Comparison of ENCODE assay signal across 10 cellular contexts in genomic region chr6:43180985-43181384, GRCh38. TPM values are rescaled to one million over a fixed set of nuclear protein-coding genes. Genes with fewer than 3 reads are reported as not detected.
DNase-seq lines count a peak whose midpoint lies in the region; ATAC-seq, FAIRE-seq and TF ChIP-seq lines count a peak whose summit lies in the region.
"Had no signal": no experiment of that assay in that cellular context is flagged by ENCODE, and none has a peak within 500 bp of the region (broad histone marks: within the 10 kb centered on the region; RNA-seq: fewer than 3 reads in every experiment).

No MANE protein-coding gene starts in this region.

- H3K4me1 ChIP-seq in A549 (peaks cover 13% of the 10 kb centered on the region; the same call in 2 of the 3 replicates), GM23248 (ENCODE audit: insufficient read depth) (peaks cover 17% of the 10 kb centered on the region), kidney (ENCODE audit: control insufficient read depth in 1 of 2, insufficient read depth in 1 of 2, low read depth in 1 of 2, low read length in 2 of 2) (peaks cover 5 to 16% of the 10 kb centered on the region in 2 donors), Peyer's patch (peaks cover 0 to 16% (median 3%) of the 10 kb centered on the region in 4 donors), HAP-1 (peaks cover 8% of the 10 kb centered on the region), lower lobe of right lung (peaks cover 34% of the 10 kb centered on the region), SJCRH30 (0 out of 2 replicates have a peak, but pooled peaks cover 2% of the 10 kb centered on the region)
- H3K4me1 ChIP-seq: foreskin keratinocyte had no signal

- H3K4me2 ChIP-seq in A549 (peak overlapping the region; percentile 93), GM23248 (ENCODE audit: unreplicated experiment) (peak overlapping the region; percentile 89)

- H3K27ac ChIP-seq in A549 (peak overlapping the region; percentile 84 to 97; a peak in 5 of 6 replicates), GM23248 (peak overlapping the region; percentile 51), kidney (ENCODE audit: low read depth in 2 of 2, low read length in 2 of 2) (no peak overlapping the region), Peyer's patch (no peak overlapping the region), lower lobe of right lung (no peak overlapping the region), SJCRH30 (no peak overlapping the region)

- POLR2A ChIA-PET in A549 (lab: Yijun Ruan, JAX) = no interaction called here
- POLR2A ChIA-PET in activated CD8-positive, alpha-beta T cell treated with anti-CD3 and anti-CD28 coated beads for 36 hours (lab: Charles Lee) = interaction anchor here (0.9 to 1.2 kb wide), 2 partner anchors 13 to 252 kb away, joined by 3 read pairs; partner anchors contain the start of gene CNPY3

- TF ChIP-seq POLR2A in A549 (IDR thresholded peaks at IDR 0.05; ENCODE audit: low read length) (no peak), Peyer's patch (IDR thresholded peaks at IDR 0.05) (no peak)

- H3K27me3 ChIP-seq in GM23248 (replicated peaks; ENCODE audit: insufficient read depth) = no peaks in the 10 kb centered on the region
- H3K27me3 ChIP-seq in Peyer's patch = no peaks in the 10 kb centered on the region
- H3K27me3 ChIP-seq in HAP-1 (ENCODE audit: low read depth) = no peaks in the 10 kb centered on the region
- no peaks in the 10 kb centered on the region for H3K27me3 ChIP-seq in lower lobe of right lung (ENCODE audit: low read depth)
- H3K27me3 ChIP-seq in SJCRH30 = no peaks in the 10 kb centered on the region
- H3K27me3 ChIP-seq: foreskin keratinocyte had no signal

- H2AFZ ChIP-seq in GM23248 = no peak overlapping the region; the same call in 1 of the 2 replicates

- H3K9ac ChIP-seq in GM23248 (peak overlapping the region; percentile 80), kidney (ENCODE audit: low read length in 2 of 2) (peak overlapping the region in 1 of 2 donors; percentile 10)

- no peak for TF ChIP-seq CTCF in A549 (IDR thresholded peaks at IDR 0.05)
- TF ChIP-seq CTCF in activated CD8-positive, alpha-beta T cell treated with anti-CD3 and anti-CD28 coated beads for 36 hours (IDR thresholded peaks at IDR 0.05) = no peak
- TF ChIP-seq CTCF in kidney (IDR thresholded peaks at IDR 0.05; ENCODE audit: borderline replicate concordance, extremely low read depth, insufficient read depth) = no peak
- no peak for TF ChIP-seq CTCF in Peyer's patch (IDR thresholded peaks at IDR 0.05)
- TF ChIP-seq CTCF in lower lobe of right lung (IDR thresholded peaks at IDR 0.05) = no peak

- peaks cover 45% of the 10 kb centered on the region for H3K4me1 Mint-ChIP-seq in activated CD8-positive, alpha-beta T cell treated with anti-CD3 and anti-CD28 coated beads for 36 hours (ENCODE audit: low read depth)

- TF ChIP-seq RAD21 in A549 (conservative IDR thresholded peaks at IDR 0.05 in 1 of 2, IDR thresholded peaks at IDR 0.05 in 1 of 2) = no peak

- H3K4me3 ChIP-seq in A549 (no peak overlapping the region; the same call in 2 of the 3 replicates), GM23248 (no peak overlapping the region), kidney (ENCODE audit: low read length in 2 of 2) (no peak overlapping the region), Peyer's patch (no peak overlapping the region), HAP-1 (no peak overlapping the region), lower lobe of right lung (no peak overlapping the region), SJCRH30 (no peak overlapping the region)

- intact Hi-C loops in activated CD8-positive, alpha-beta T cell treated with anti-CD3 and anti-CD28 coated beads for 36 hours (cut with micrococcal nuclease) = no loop called here
- intact Hi-C loops in kidney (cut with DNase I) = no loop called here
- intact Hi-C loops in lower lobe of right lung (cut with DNase I) = no loop called here

- no peaks in the 10 kb centered on the region for H3K9me3 Mint-ChIP-seq in activated CD8-positive, alpha-beta T cell treated with anti-CD3 and anti-CD28 coated beads for 36 hours

- peak; percentile 24 to 31; a peak in 3 of 6 replicates for ATAC-seq in A549
- no peak for ATAC-seq in activated CD8-positive, alpha-beta T cell treated with anti-CD3 and anti-CD28 coated beads for 36 hours
- no peak for ATAC-seq in lower lobe of right lung
- ATAC-seq: foreskin keratinocyte had no signal

- peaks cover 15% of the 10 kb centered on the region for H3F3A ChIP-seq in GM23248 (ENCODE audit: insufficient read depth)

- H3K27ac Mint-ChIP-seq in activated CD8-positive, alpha-beta T cell treated with anti-CD3 and anti-CD28 coated beads for 36 hours = peak overlapping the region; percentile 87

- H3K36me3 Mint-ChIP-seq in activated CD8-positive, alpha-beta T cell treated with anti-CD3 and anti-CD28 coated beads for 36 hours (ENCODE audit: low read depth) = peaks cover 39% of the 10 kb centered on the region

- 73% methylated on average over 4 of the region's 5 CpGs for WGBS in A549 (ENCODE audit: missing lambda C conversion rate)
- 50 to 56% methylated on average over 5 of the region's 5 CpGs for whole genome bisulfite sequencing in GM23248 (ENCODE audit: low coverage in 1 of 2, low lambda C conversion rate in 2 of 2, missing lambda C conversion rate in 2 of 2), 2 experiments

- in situ Hi-C loops in GM23248 (cut with MboI) (no loop called here), HAP-1 (cut with MboI; ENCODE audit: low sequenced_read_pairs) (no loop called here)

- H3K9me3 ChIP-seq in A549 = no peaks in the 10 kb centered on the region
- no peaks in the 10 kb centered on the region for H3K9me3 ChIP-seq in GM23248 (ENCODE audit: low read depth)
- no peaks in the 10 kb centered on the region for H3K9me3 ChIP-seq in kidney (ENCODE audit: control insufficient read depth in 1 of 2, low read length in 2 of 2)
- H3K9me3 ChIP-seq in Peyer's patch = no peaks in the 10 kb centered on the region
- H3K9me3 ChIP-seq in HAP-1 = no peaks in the 10 kb centered on the region
- no peaks in the 10 kb centered on the region for H3K9me3 ChIP-seq in lower lobe of right lung
- no peaks in the 10 kb centered on the region for H3K9me3 ChIP-seq in SJCRH30 (replicated peaks)

- FAIRE-seq in A549 (lab: Jason Lieb, UNC) (no peak), kidney (lab: Jason Lieb, UNC) (no peak)

- peaks cover 5% of the 10 kb centered on the region; the same call in 1 of the 2 replicates for H3K36me3 ChIP-seq in GM23248 (ENCODE audit: low read depth)
- H3K36me3 ChIP-seq in kidney (ENCODE audit: control insufficient read depth in 1 of 2, insufficient read depth in 2 of 2, low read length in 2 of 2) = peaks cover 17 to 28% of the 10 kb centered on the region in 2 donors
- peaks cover 0 to 63% (median 0%) of the 10 kb centered on the region in 3 donors for H3K36me3 ChIP-seq in Peyer's patch
- peaks cover 26% of the 10 kb centered on the region for H3K36me3 ChIP-seq in HAP-1 (replicated peaks)
- peaks cover 55% of the 10 kb centered on the region for H3K36me3 ChIP-seq in lower lobe of right lung
- peaks cover 20% of the 10 kb centered on the region for H3K36me3 ChIP-seq in SJCRH30

- DNase-seq in A549 (ENCODE audit: low read depth in 1 of 2, low spot score in 1 of 2) (no peak), GM23248 (peak; percentile 26), kidney (peak; percentile 30), Peyer's patch (no peak), HAP-1 (ENCODE audit: low spot score in 2 of 2) (no peak), lower lobe of right lung (no peak), SJCRH30 (no peak)
- DNase-seq in activated CD8-positive, alpha-beta T cell treated with anti-CD3 and anti-CD28 coated beads for 36 hours = no peak
- DNase-seq: activated gamma-delta T cell, foreskin keratinocyte had no signal

- no peaks in the 10 kb centered on the region for H3K27me3 Mint-ChIP-seq in activated CD8-positive, alpha-beta T cell treated with anti-CD3 and anti-CD28 coated beads for 36 hours

- H3K4me3 Mint-ChIP-seq in activated CD8-positive, alpha-beta T cell treated with anti-CD3 and anti-CD28 coated beads for 36 hours = peak overlapping the region; percentile 90

- no peak for TF ChIP-seq EP300 in A549 (IDR thresholded peaks at IDR 0.05)

- peaks cover 43% of the 10 kb centered on the region for H3K79me2 ChIP-seq in GM23248 (ENCODE audit: insufficient read depth)

- H4K20me1 ChIP-seq in GM23248 (ENCODE audit: insufficient read depth) = no peaks in the 10 kb centered on the region

- CTCF ChIA-PET in A549 (lab: Yijun Ruan, JAX) = interaction anchor here (0.9 to 3.5 kb wide), 4 partner anchors 9 to 117 kb away, joined by 3 to 12 read pairs (median 6); partner anchors contain the start of genes DNPH1, SLC22A7 and SRF
- CTCF ChIA-PET in activated CD8-positive, alpha-beta T cell treated with anti-CD3 and anti-CD28 coated beads for 36 hours (lab: Charles Lee) = interaction anchor here (1.1 kb wide), 1 partner anchor 9 kb away, joined by 4 read pairs; no protein-coding TSS in a partner anchor

- H3K9me2 ChIP-seq in GM23248 (ENCODE audit: insufficient read depth) = no peaks in the 10 kb centered on the region

RNA-seq across cellular contexts. Expression of gene CUL9, which starts 1.0 kb away (rescaled TPM):
- polyA plus RNA-seq in A549 (2011; rRNA removed) (11.0 and 11.3 TPM in 2 replicates), A549 (2017; fragmentation: RNase III; extraction: RNeasy Plus Mini Kit Qiagen cat#74134 plus additional on column Dnase treatment) (10.9 to 12.7 TPM (median 12.5 TPM) in 3 replicates), GM23248 (2016; fragmentation: Nextera tagmentation; extraction: Ambion mirVana) (8.5 and 8.6 TPM in 2 replicates), kidney (ENCODE audit: insufficient read depth, low read depth, low replicate concordance) (34.7 TPM)
- polyA plus RNA-seq in A549 (2012; cell fraction: cytosol; rRNA removed) = 9.0 and 9.3 TPM in 2 replicates
- 83.7 and 99.0 TPM in 2 replicates for polyA plus RNA-seq in A549 (2012; cell fraction: nucleus; rRNA removed)
- 14.5 and 14.9 TPM in 2 replicates for polyA minus RNA-seq in A549 (2011; rRNA and poly(A)+ RNA removed)
- total RNA-seq in GM23248 (2014; rRNA removed; shearing (Covaris generic)) = 15.0 and 26.1 TPM in 2 replicates
- 10 to 100 TPM; 38.8 to 43.1 TPM for total RNA-seq in activated CD8-positive, alpha-beta T cell treated with anti-CD3 and anti-CD28 coated beads for 36 hours
- total RNA-seq in kidney (47.3 TPM), Peyer's patch (100 to 1,000 TPM in 1 of 4 donors, 10 to 100 TPM in 3; 55.5 to 114 (median 85.5) TPM), lower lobe of right lung (41.8 TPM)
- 14.1 and 14.5 TPM in 2 replicates for total RNA-seq in SJCRH30 (2014; rRNA removed; shearing (Covaris generic))

RNA-seq across cellular contexts. Expression of gene SRF, which starts 9.9 kb away (rescaled TPM):
- 16.2 and 16.7 TPM in 2 replicates for polyA plus RNA-seq in A549 (2011; rRNA removed)
- 25.2 and 34.8 TPM in 2 replicates for polyA plus RNA-seq in A549 (2012; cell fraction: cytosol; rRNA removed)
- 32.9 and 37.0 TPM in 2 replicates for polyA plus RNA-seq in A549 (2012; cell fraction: nucleus; rRNA removed)
- polyA plus RNA-seq in A549 (2017; fragmentation: RNase III; extraction: RNeasy Plus Mini Kit Qiagen cat#74134 plus additional on column Dnase treatment) = 14.0 to 15.7 TPM (median 14.2 TPM) in 3 replicates
- polyA minus RNA-seq in A549 (2011; rRNA and poly(A)+ RNA removed) = 21.0 and 23.1 TPM in 2 replicates
- total RNA-seq in GM23248 (2014; rRNA removed; shearing (Covaris generic)) = 23.5 and 29.6 TPM in 2 replicates
- 3.3 TPM in 2 replicates for polyA plus RNA-seq in GM23248 (2016; fragmentation: Nextera tagmentation; extraction: Ambion mirVana)
- 10 to 100 TPM; 34.5 to 35.4 TPM for total RNA-seq in activated CD8-positive, alpha-beta T cell treated with anti-CD3 and anti-CD28 coated beads for 36 hours
- 30.6 TPM for total RNA-seq in kidney
- polyA plus RNA-seq in kidney (ENCODE audit: insufficient read depth, low read depth, low replicate concordance) = 13.8 TPM
- total RNA-seq in Peyer's patch = 10 to 100 TPM; 23.1 to 29.7 (median 26.4) TPM
- total RNA-seq in lower lobe of right lung = 29.2 TPM
- 23.5 and 25.8 TPM in 2 replicates for total RNA-seq in SJCRH30 (2014; rRNA removed; shearing (Covaris generic))

RNA-seq across cellular contexts. Expression of gene DNPH1, which starts 48.3 kb away (rescaled TPM):
- polyA plus RNA-seq in A549 (2011; rRNA removed) (51.4 and 63.2 TPM in 2 replicates), A549 (2017; fragmentation: RNase III; extraction: RNeasy Plus Mini Kit Qiagen cat#74134 plus additional on column Dnase treatment) (77.5 to 82.0 TPM (median 80.2 TPM) in 3 replicates), GM23248 (2016; fragmentation: Nextera tagmentation; extraction: Ambion mirVana) (90.2 and 93.6 TPM in 2 replicates), kidney (ENCODE audit: insufficient read depth, low read depth, low replicate concordance) (373 TPM)
- 217 and 240 TPM in 2 replicates for polyA plus RNA-seq in A549 (2012; cell fraction: cytosol; rRNA removed)
- polyA plus RNA-seq in A549 (2012; cell fraction: nucleus; rRNA removed) = 158 TPM in 2 replicates
- polyA minus RNA-seq in A549 (2011; rRNA and poly(A)+ RNA removed) = 13.6 and 14.4 TPM in 2 replicates
- total RNA-seq in GM23248 (2014; rRNA removed; shearing (Covaris generic)) = 61.2 and 94.8 TPM in 2 replicates
- total RNA-seq in activated CD8-positive, alpha-beta T cell treated with anti-CD3 and anti-CD28 coated beads for 36 hours = 10 to 100 TPM; 86.2 to 86.5 TPM
- total RNA-seq in kidney (74.3 TPM), Peyer's patch (100 to 1,000 TPM; 138 to 304 (median 176) TPM), lower lobe of right lung (24.0 TPM)
- total RNA-seq in SJCRH30 (2014; rRNA removed; shearing (Covaris generic)) = 23.8 and 31.4 TPM in 2 replicates

Comparison
In these comparisons a context has a peak if more than half of its experiments do, and no peak if none do; other contexts are left out.
1. ATAC-seq: peak in A549 (2 of 2); none in activated CD8-positive, alpha-beta T cell treated with anti-CD3 and anti-CD28 coated beads for 36 hours (single experiment) and lower lobe of right lung (0 of 2).
2. DNase-seq: peak in GM23248 (single experiment) and kidney (single experiment); none in A549 (0 of 2), activated CD8-positive, alpha-beta T cell treated with anti-CD3 and anti-CD28 coated beads for 36 hours (single experiment), Peyer's patch (0 of 3), HAP-1 (0 of 2), lower lobe of right lung (single experiment) and SJCRH30 (0 of 2).
3. H3K27ac ChIP-seq: peak in A549 (2 of 2) and GM23248 (single experiment); none in kidney (0 of 2), Peyer's patch (0 of 4), lower lobe of right lung (single experiment) and SJCRH30 (single experiment).